ENCODE assay signal across 1 cellular context in genomic region chr20:35615667-35616464, GRCh38.
TF ChIP-seq lines count a peak whose summit lies in the region.

SPAG4 (plus strand) TSS chr20:35615829; CDS start chr20:35616004, 175 bp downstream.

TF ChIP-seq in GM23338, 12 proteins besides CTCF, POLR2A, EP300 and RAD21 (continued from another document):
- TF ChIP-seq, protein P1, sequence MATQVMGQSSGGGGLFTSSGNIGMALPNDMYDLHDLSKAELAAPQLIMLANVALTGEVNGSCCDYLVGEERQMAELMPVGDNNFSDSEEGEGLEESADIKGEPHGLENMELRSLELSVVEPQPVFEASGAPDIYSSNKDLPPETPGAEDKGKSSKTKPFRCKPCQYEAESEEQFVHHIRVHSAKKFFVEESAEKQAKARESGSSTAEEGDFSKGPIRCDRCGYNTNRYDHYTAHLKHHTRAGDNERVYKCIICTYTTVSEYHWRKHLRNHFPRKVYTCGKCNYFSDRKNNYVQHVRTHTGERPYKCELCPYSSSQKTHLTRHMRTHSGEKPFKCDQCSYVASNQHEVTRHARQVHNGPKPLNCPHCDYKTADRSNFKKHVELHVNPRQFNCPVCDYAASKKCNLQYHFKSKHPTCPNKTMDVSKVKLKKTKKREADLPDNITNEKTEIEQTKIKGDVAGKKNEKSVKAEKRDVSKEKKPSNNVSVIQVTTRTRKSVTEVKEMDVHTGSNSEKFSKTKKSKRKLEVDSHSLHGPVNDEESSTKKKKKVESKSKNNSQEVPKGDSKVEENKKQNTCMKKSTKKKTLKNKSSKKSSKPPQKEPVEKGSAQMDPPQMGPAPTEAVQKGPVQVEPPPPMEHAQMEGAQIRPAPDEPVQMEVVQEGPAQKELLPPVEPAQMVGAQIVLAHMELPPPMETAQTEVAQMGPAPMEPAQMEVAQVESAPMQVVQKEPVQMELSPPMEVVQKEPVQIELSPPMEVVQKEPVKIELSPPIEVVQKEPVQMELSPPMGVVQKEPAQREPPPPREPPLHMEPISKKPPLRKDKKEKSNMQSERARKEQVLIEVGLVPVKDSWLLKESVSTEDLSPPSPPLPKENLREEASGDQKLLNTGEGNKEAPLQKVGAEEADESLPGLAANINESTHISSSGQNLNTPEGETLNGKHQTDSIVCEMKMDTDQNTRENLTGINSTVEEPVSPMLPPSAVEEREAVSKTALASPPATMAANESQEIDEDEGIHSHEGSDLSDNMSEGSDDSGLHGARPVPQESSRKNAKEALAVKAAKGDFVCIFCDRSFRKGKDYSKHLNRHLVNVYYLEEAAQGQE (IDR thresholded peaks at IDR 0.05; ENCODE audit: unreplicated experiment): no peak
- TF ChIP-seq POLR2AphosphoS5 (IDR thresholded peaks at IDR 0.05; ENCODE audit: low read depth) (peak; percentile 77), ZNF331 (CRISPR knock-in tag; IDR thresholded peaks at IDR 0.05; ENCODE audit: low read depth) (no peak), NANOG (IDR thresholded peaks at IDR 0.05; ENCODE audit: borderline replicate concordance) (no peak), STAT1 (IDR thresholded peaks at IDR 0.05; ENCODE audit: unreplicated experiment) (no peak), CREB1 (CRISPR knock-in tag; IDR thresholded peaks at IDR 0.05; ENCODE audit: low read depth) (peak; percentile 99), JUNB (IDR thresholded peaks at IDR 0.05; ENCODE audit: unreplicated experiment) (no peak), EZH2 (IDR thresholded peaks at IDR 0.05; ENCODE audit: low read depth, unreplicated experiment) (no peak), EZH2phosphoT487 (IDR thresholded peaks at IDR 0.05; ENCODE audit: unreplicated experiment) (no peak), ZNF114 (CRISPR knock-in tag; IDR thresholded peaks at IDR 0.05) (no peak), ETS1 (IDR thresholded peaks at IDR 0.05) (no peak)
